In genomic region chr5:44665101-44665701, GRCh38 we compare ENCODE assay signal across 20 cellular contexts.
DNase-seq lines count a peak whose midpoint lies in the region; ATAC-seq and TF ChIP-seq lines count a peak whose summit lies in the region.
"Had no signal": no experiment of that assay in that cellular context is flagged by ENCODE, and none has a peak within 500 bp of the region (broad histone marks: within the 10 kb centered on the region; RNA-seq: fewer than 3 reads in every experiment).

No MANE protein-coding gene starts in this region.

- ATAC-seq in HG03439 (IDR thresholded peaks at IDR 0.05; ENCODE audit: unreplicated experiment) (peak; percentile 61), GM21423 (IDR thresholded peaks at IDR 0.05; ENCODE audit: unreplicated experiment) (no peak), left colon (no peak)
- ATAC-seq: T-cell had no signal

- no peak overlapping the region for H3K4ac ChIP-seq in mesenchymal stem cell (ENCODE audit: low read depth in 1 of 2, low read length in 2 of 2)

- DNase-seq in AG09319 (ENCODE audit: extremely low read depth, low read depth) (peak; percentile 5), amniotic epithelial cell (ENCODE audit: low read depth) (peak; percentile 89), mesenchymal stem cell (no peak), substantia nigra (lab: John Stamatoyannopoulos, UW) (no peak), chondrocyte (ENCODE audit: low spot score) (no peak), left colon (no peak)
- DNase-seq: ACHN; activated B cell treated with CpG ODN at 0.5 μM for 24 hours; amygdala; Caco-2; islet precursor cell; NCI-H2081; NCI-H82; right lobe of liver; stimulated activated CD4-positive, alpha-beta T cell treated with anti-CD3 and anti-CD28 coated beads, Interleukin-4, amount 100 ng/mL, for 24 hours; T-cell had no signal

- H3K27ac ChIP-seq in mesenchymal stem cell (ENCODE audit: low read length, poor library complexity, severe bottlenecking) (no peak overlapping the region), substantia nigra (ENCODE audit: low read depth, low read length, poor library complexity, severe bottlenecking) (no peak overlapping the region)
- H3K27ac ChIP-seq: right lobe of liver had no signal

- no peak overlapping the region for H2BK120ac ChIP-seq in mesenchymal stem cell (ENCODE audit: low read depth, low read length)

- H3K4me3 ChIP-seq in mesenchymal stem cell (ENCODE audit: insufficient read depth in 1 of 2, low read depth in 1 of 2, low read length in 2 of 2): no peak overlapping the region
- H3K4me3 ChIP-seq: right lobe of liver had no signal

- peaks cover 15% of the 10 kb centered on the region for H3K9me3 Mint-ChIP-seq in chondrocyte (ENCODE audit: low read depth)
- H3K9me3 Mint-ChIP-seq: activated B cell treated with CpG ODN at 0.5 μM for 24 hours, type B pancreatic cell had no signal

- 87% methylated on average over 9 of the region's 9 CpGs for WGBS in mesenchymal stem cell

- TF ChIP-seq CTCF in AG09319 (IDR thresholded peaks at IDR 0.05; ENCODE audit: low read depth, low read length) (no peak), chondrocyte (IDR thresholded peaks at IDR 0.05) (no peak)

- no peak overlapping the region for H3K18ac ChIP-seq in mesenchymal stem cell (ENCODE audit: low read depth in 1 of 2, low read length in 2 of 2)

- intact Hi-C loops in left colon (cut with DNase I, micrococcal nuclease): no loop called here

- H3K79me1 ChIP-seq in mesenchymal stem cell (replicated peaks; ENCODE audit: low read length, poor library complexity, severe bottlenecking): no peaks in the 10 kb centered on the region

- H3K4me1 ChIP-seq in mesenchymal stem cell (ENCODE audit: control insufficient read depth, insufficient read depth, low read depth, low read length): no peaks in the 10 kb centered on the region
- H3K4me1 ChIP-seq: Caco-2, right lobe of liver had no signal

- H4K8ac ChIP-seq in mesenchymal stem cell (ENCODE audit: low read length): no peak overlapping the region

- no peak overlapping the region for H2AK5ac ChIP-seq in mesenchymal stem cell (ENCODE audit: low read length, severe bottlenecking)

- no peak overlapping the region for H2BK15ac ChIP-seq in mesenchymal stem cell (ENCODE audit: low read depth, poor library complexity, severe bottlenecking)

- no peak overlapping the region for H2BK5ac ChIP-seq in mesenchymal stem cell (ENCODE audit: low read depth, low read length, poor library complexity, severe bottlenecking)

- H4K91ac ChIP-seq in mesenchymal stem cell (ENCODE audit: low read length): no peak overlapping the region

- H3K23ac ChIP-seq in mesenchymal stem cell (ENCODE audit: low read length in 2 of 2): no peak overlapping the region

- no peak overlapping the region for H2AFZ ChIP-seq in mesenchymal stem cell (ENCODE audit: low read depth, low read length)

- H3K14ac ChIP-seq in mesenchymal stem cell (ENCODE audit: low read length in 2 of 2): no peak overlapping the region

- H3K36me3 Mint-ChIP-seq in chondrocyte (ENCODE audit: low read depth): no peaks in the 10 kb centered on the region
- H3K36me3 Mint-ChIP-seq: mesothelial cell of epicardium, T-cell, type B pancreatic cell had no signal

- no peaks in the 10 kb centered on the region for H3K27me3 ChIP-seq in mesenchymal stem cell (ENCODE audit: control insufficient read depth in 1 of 2, insufficient read depth in 1 of 2, low read length in 2 of 2)
- H3K27me3 ChIP-seq: right lobe of liver had no signal

- no peak overlapping the region for H2BK12ac ChIP-seq in mesenchymal stem cell (ENCODE audit: low read length in 2 of 2)

- peak overlapping the region; percentile 39 for H3K9ac ChIP-seq in mesenchymal stem cell (ENCODE audit: low read length)

- H3K27ac Mint-ChIP-seq in chondrocyte (ENCODE audit: unreplicated experiment): no peak overlapping the region
- H3K27ac Mint-ChIP-seq: activated B cell treated with CpG ODN at 0.5 μM for 24 hours, mesothelial cell of epicardium, T-cell, type B pancreatic cell had no signal

- H3K4me1 Mint-ChIP-seq in chondrocyte (ENCODE audit: low read depth): no peaks in the 10 kb centered on the region
- H3K4me1 Mint-ChIP-seq: activated B cell treated with CpG ODN at 0.5 μM for 24 hours, mesothelial cell of epicardium, T-cell had no signal

- H3K4me2 ChIP-seq in mesenchymal stem cell (ENCODE audit: low read length, poor library complexity, severe bottlenecking): no peak overlapping the region

- no peaks in the 10 kb centered on the region for H3K27me3 Mint-ChIP-seq in chondrocyte (ENCODE audit: low read depth)
- H3K27me3 Mint-ChIP-seq: activated B cell treated with CpG ODN at 0.5 μM for 24 hours, T-cell, type B pancreatic cell had no signal

- no peaks in the 10 kb centered on the region for H3K9me3 ChIP-seq in mesenchymal stem cell (ENCODE audit: control insufficient read depth, low read length)
- H3K9me3 ChIP-seq: Caco-2, right lobe of liver had no signal

- no peak overlapping the region for H3K4me3 Mint-ChIP-seq in chondrocyte (ENCODE audit: unreplicated experiment)
- H3K4me3 Mint-ChIP-seq: activated B cell treated with CpG ODN at 0.5 μM for 24 hours, mesothelial cell of epicardium, T-cell, type B pancreatic cell had no signal

- H3K36me3 ChIP-seq in mesenchymal stem cell (ENCODE audit: control insufficient read depth in 1 of 2, insufficient read depth in 2 of 2, low read depth in 1 of 2, low read length in 2 of 2): no peaks in the 10 kb centered on the region
- H3K36me3 ChIP-seq: right lobe of liver had no signal

Comparison
In these comparisons a context has a peak if more than half of its experiments do, and no peak if none do; other contexts are left out.
1. DNase-seq: peak in AG09319 (single experiment) and amniotic epithelial cell (single experiment); none in mesenchymal stem cell (single experiment), substantia nigra (0 of 49), chondrocyte (single experiment) and left colon (0 of 2).